ENCODE assay signal across 22 cellular contexts in genomic region chr17:33334703-33335102, GRCh38. TPM values are rescaled to one million over a fixed set of nuclear protein-coding genes. Genes with fewer than 3 reads are reported as not detected.
"Had no signal": no experiment of that assay in that cellular context is flagged by ENCODE, and none has a peak within 500 bp of the region (broad histone marks: within the 10 kb centered on the region; RNA-seq: fewer than 3 reads in every experiment).

No MANE protein-coding gene starts in this region.

- H3K27ac ChIP-seq: SJCRH30 had no signal

- H3K4me1 ChIP-seq: SJCRH30 had no signal

- H3K9me3 ChIP-seq: SJCRH30 had no signal

- H3K36me3 ChIP-seq: SJCRH30 had no signal

- ATAC-seq: Right ventricle myocardium inferior, SK-N-SH treated with all-trans-retinoic acid at 6 μM for 48 hours had no signal

- DNase-seq: KBM-7, NCI-H1092, NCI-H1105 treated with DMSO at 0.1 percent for 48 hours, NCI-H1417 treated with DMSO at 0.1 percent for 48 hours, NCI-H146, NCI-H187, NCI-H2029, NCI-H2171 treated with DMSO at 0.1 percent for 48 hours, NCI-H226, NCI-H446, NCI-H510A, NCI-H524 treated with DMSO at 0.1 percent for 48 hours, NCI-H69, NCI-H774, RPMI8226, SHP77 treated with DMSO at 0.1 percent for 48 hours, SJCRH30 had no signal

- H3K4me3 ChIP-seq: SJCRH30 had no signal

RNA-seq across cellular contexts. Expression of gene ASIC2, which starts 41.6 kb away (rescaled TPM):
- total RNA-seq: HT-29, LHCN-M2, MCF 10A, Right ventricle myocardium inferior, SJCRH30 had no signal
